ENCODE assay signal across 15 cellular contexts in genomic region chr18:8933714-8934284, GRCh38.
"Had no signal": no experiment of that assay in that cellular context is flagged by ENCODE, and none has a peak within 500 bp of the region (broad histone marks: within the 10 kb centered on the region; RNA-seq: fewer than 3 reads in every experiment).

No MANE protein-coding gene starts in this region.

- H3K36me3 ChIP-seq: breast epithelium, esophagus muscularis mucosa, heart left ventricle, left lung, thoracic aorta had no signal

- H3K27ac ChIP-seq: breast epithelium, heart left ventricle, left lung, thoracic aorta had no signal

- H3K4me3 Mint-ChIP-seq: activated naive CD8-positive, alpha-beta T cell treated with anti-CD3 and anti-CD28 coated beads for 36 hours; memory B cell; stimulated activated naive CD8-positive, alpha-beta T cell treated with anti-CD3 and anti-CD28 coated beads, Interleukin-15, amount 100 ng/mL, for 72 hours; T-helper 1 cell treated with Interleukin-12 subunit alpha and Interleukin-12 subunit beta and Interleukin-4 antibody, amounts not matched to agents 30 μg/mL and 1 μg/mL, for 36 hours had no signal

- H3K27me3 ChIP-seq: breast epithelium, esophagus muscularis mucosa, heart left ventricle, left lung had no signal

- H3K4me1 Mint-ChIP-seq: activated naive CD8-positive, alpha-beta T cell treated with anti-CD3 and anti-CD28 coated beads for 36 hours; stimulated activated naive CD8-positive, alpha-beta T cell treated with anti-CD3 and anti-CD28 coated beads, Interleukin-15, amount 100 ng/mL, for 72 hours had no signal

- H3K27me3 Mint-ChIP-seq: memory B cell; stimulated activated naive CD8-positive, alpha-beta T cell treated with anti-CD3 and anti-CD28 coated beads, Interleukin-15, amount 100 ng/mL, for 72 hours had no signal

- H3K4me3 ChIP-seq: breast epithelium, esophagus muscularis mucosa, heart left ventricle, left lung, thoracic aorta had no signal

- ATAC-seq: heart left ventricle; left lung; stimulated activated naive CD8-positive, alpha-beta T cell treated with anti-CD3 and anti-CD28 coated beads, Interleukin-15, amount 100 ng/mL, for 72 hours had no signal

- H3K4me1 ChIP-seq: heart left ventricle, left lung had no signal

- DNase-seq: activated CD4-positive, alpha-beta T cell treated with anti-CD3 and anti-CD28 coated beads, Interleukin-2, amount 50 U/mL, for 1 hour; activated CD4-positive, CD25-positive, alpha-beta regulatory T cell; activated effector memory CD4-positive, alpha-beta T cell treated with anti-CD3 and anti-CD28 coated beads, Interleukin-2, amount 50 U/mL, for 16 hours; activated naive CD8-positive, alpha-beta T cell treated with anti-CD3 and anti-CD28 coated beads for 36 hours; foreskin melanocyte; heart left ventricle; left lung; stimulated activated CD4-positive, alpha-beta T cell treated with anti-CD3 and anti-CD28 coated beads, Interleukin-15, amount 100 ng/mL, for 24 hours; stimulated activated CD4-positive, alpha-beta T cell treated with anti-CD3 and anti-CD28 coated beads, Interleukin-4, amount 100 ng/mL, for 4 hours; stimulated activated naive CD8-positive, alpha-beta T cell treated with anti-CD3 and anti-CD28 coated beads, Interleukin-15, amount 100 ng/mL, for 72 hours had no signal

- H3K27ac Mint-ChIP-seq: activated naive CD8-positive, alpha-beta T cell treated with anti-CD3 and anti-CD28 coated beads for 36 hours; memory B cell; T-helper 1 cell treated with Interleukin-12 subunit alpha and Interleukin-12 subunit beta and Interleukin-4 antibody, amounts not matched to agents 30 μg/mL and 1 μg/mL, for 36 hours had no signal
